10 cellular contexts compared by ENCODE assay signal in genomic region chr11:9569588-9570164, GRCh38. TPM values are rescaled to one million over a fixed set of nuclear protein-coding genes. Genes with fewer than 3 reads are reported as not detected.
DNase-seq lines count a peak whose midpoint lies in the region; ATAC-seq, FAIRE-seq and TF ChIP-seq lines count a peak whose summit lies in the region.
"Had no signal": no experiment of that assay in that cellular context is flagged by ENCODE, and none has a peak within 500 bp of the region (broad histone marks: within the 10 kb centered on the region; RNA-seq: fewer than 3 reads in every experiment).

No MANE protein-coding gene starts in this region.

- no peaks in the 10 kb centered on the region for H3K27me3 Mint-ChIP-seq in H9 (ENCODE audit: low read depth)
- H3K27me3 Mint-ChIP-seq in activated B cell treated with CpG ODN at 0.5 μM for 24 hours, result no peaks in the 10 kb centered on the region

- no peak for TF ChIP-seq CTCF in H9 (conservative IDR thresholded peaks at IDR 0.05)
- no peak for TF ChIP-seq CTCF in activated B cell treated with CpG ODN at 0.5 μM for 24 hours (IDR thresholded peaks at IDR 0.05)
- no peak for TF ChIP-seq CTCF in kidney (IDR thresholded peaks at IDR 0.05; ENCODE audit: borderline replicate concordance, extremely low read depth, insufficient read depth)
- TF ChIP-seq CTCF in smooth muscle cell (IDR thresholded peaks at IDR 0.05; ENCODE audit: borderline replicate concordance, insufficient read depth, poor library complexity, severe bottlenecking), result no peak

- H3F3A ChIP-seq in smooth muscle cell (ENCODE audit: low read depth), result peaks cover 24% of the 10 kb centered on the region

- H3K56ac ChIP-seq in H9 (ENCODE audit: insufficient read length, low read depth, low read length), result no peak overlapping the region

- no peaks in the 10 kb centered on the region for H3K9me3 ChIP-seq in H9 (ENCODE audit: control insufficient read depth, low read depth, low read length)
- no peaks in the 10 kb centered on the region for H3K9me3 ChIP-seq in kidney (ENCODE audit: control insufficient read depth in 1 of 2, low read length in 2 of 2)
- H3K9me3 ChIP-seq in smooth muscle cell (replicated peaks; ENCODE audit: low read depth), result no peaks in the 10 kb centered on the region

- H3K27ac ChIP-seq in H9 (ENCODE audit: insufficient read length, low read depth, low read length) (peak overlapping the region; percentile 87), kidney (ENCODE audit: low read depth in 2 of 2, low read length in 2 of 2) (peak overlapping the region; percentile 83), smooth muscle cell (ENCODE audit: low read depth) (peak overlapping the region; percentile 100)

- H3K27ac Mint-ChIP-seq in H9 (peak overlapping the region; percentile 96 to 97 (median 96)), activated B cell treated with CpG ODN at 0.5 μM for 24 hours (peak overlapping the region; percentile 89)

- H3K18ac ChIP-seq in H9 (ENCODE audit: insufficient read length, low read depth, low read length), result peak overlapping the region; percentile 93

- H2AK5ac ChIP-seq in H9 (ENCODE audit: insufficient read length, low read length), result no peak overlapping the region

- peak overlapping the region; percentile 31 for H2BK120ac ChIP-seq in H9 (ENCODE audit: low read depth, low read length, poor library complexity, severe bottlenecking)

- H2BK20ac ChIP-seq in H9 (ENCODE audit: low read depth, low read length, poor library complexity, severe bottlenecking), result no peak overlapping the region

- H2BK12ac ChIP-seq in H9 (ENCODE audit: insufficient read length, low read depth, low read length), result no peak overlapping the region

- peak overlapping the region; percentile 33; the same call in 1 of the 2 replicates for H3K14ac ChIP-seq in H9 (ENCODE audit: insufficient read depth, low read length)

- H3K36me3 ChIP-seq in kidney (ENCODE audit: control insufficient read depth in 1 of 2, insufficient read depth in 2 of 2, low read length in 2 of 2) (no peaks in the 10 kb centered on the region), smooth muscle cell (ENCODE audit: low read depth) (no peaks in the 10 kb centered on the region)

- H4K91ac ChIP-seq in H9 (ENCODE audit: insufficient read length, low read depth, low read length), result no peak overlapping the region

- H3K9ac ChIP-seq in H9 (ENCODE audit: extremely low read depth, insufficient read length, low read length), result no peak overlapping the region
- H3K9ac ChIP-seq in kidney (ENCODE audit: low read length in 2 of 2), result peak overlapping the region in 1 of 2 donors; percentile 20
- peak overlapping the region; percentile 98 for H3K9ac ChIP-seq in smooth muscle cell (ENCODE audit: low read depth)

- H3T11ph ChIP-seq in H9 (ENCODE audit: low read length), result no peak overlapping the region

- intact Hi-C loops in activated B cell treated with CpG ODN at 0.5 μM for 24 hours (cut with micrococcal nuclease) (loop anchor here (10.0 kb wide), 1 partner anchor 255 kb away; the partner anchor contains the start of gene TMEM41B), kidney (cut with DNase I) (no loop called here)

- peaks cover 8% of the 10 kb centered on the region for H3K23me2 ChIP-seq in H9 (ENCODE audit: insufficient read length, low read depth, low read length, poor library complexity, severe bottlenecking)

- no peaks in the 10 kb centered on the region for H4K20me1 ChIP-seq in H9 (ENCODE audit: control insufficient read depth, insufficient read depth, insufficient read length)
- no peaks in the 10 kb centered on the region for H4K20me1 ChIP-seq in smooth muscle cell (ENCODE audit: low read depth)

- no peak overlapping the region for H3K4me3 Mint-ChIP-seq in H9
- H3K4me3 Mint-ChIP-seq in activated B cell treated with CpG ODN at 0.5 μM for 24 hours, result peak overlapping the region; percentile 68

- H3K9me3 Mint-ChIP-seq in H9 (peaks cover 0 to under 1% of the 10 kb centered on the region in 2 experiments; a peak in 1 of 5 replicates), activated B cell treated with CpG ODN at 0.5 μM for 24 hours (no peaks in the 10 kb centered on the region)

- FAIRE-seq in kidney (lab: Jason Lieb, UNC), result no peak
- FAIRE-seq: HTR-8/SVneo had no signal

- H3K36me3 Mint-ChIP-seq in H9 (ENCODE audit: insufficient read depth in 1 of 3, low read depth in 3 of 3), result peaks cover 2 to 3% (median 3%) of the 10 kb centered on the region in 3 experiments; a peak in 6 of 7 replicates
- peaks cover 2% of the 10 kb centered on the region for H3K36me3 Mint-ChIP-seq in activated B cell treated with CpG ODN at 0.5 μM for 24 hours (ENCODE audit: low read depth)

- no peak for ATAC-seq in activated B cell treated with CpG ODN at 0.5 μM for 24 hours (ENCODE audit: low read depth)

- H3K4ac ChIP-seq in H9 (ENCODE audit: low read depth, low read length), result no peak overlapping the region

- no peak overlapping the region for H4K5ac ChIP-seq in H9 (ENCODE audit: insufficient read length, low read depth, low read length)

- H2BK15ac ChIP-seq in H9 (ENCODE audit: low read depth, low read length), result no peak overlapping the region

- H3K4me1 Mint-ChIP-seq in H9 (peaks cover 50 to 51% of the 10 kb centered on the region in 2 experiments), activated B cell treated with CpG ODN at 0.5 μM for 24 hours (peaks cover 53% of the 10 kb centered on the region)

- H2BK5ac ChIP-seq in H9 (ENCODE audit: insufficient read length, low read length), result no peak overlapping the region

- POLR2A ChIA-PET in activated B cell treated with CpG ODN at 0.5 μM for 24 hours (lab: Charles Lee), result interaction anchor here (0.7 to 1.3 kb wide), 2 partner anchors 31 to 1167 kb away, joined by 3 to 4 read pairs; no protein-coding TSS in a partner anchor

- H3K4me3 ChIP-seq in kidney (ENCODE audit: low read length in 2 of 2) (peak overlapping the region in 1 of 2 donors; percentile 35), smooth muscle cell (peak overlapping the region; percentile 28)

- H2AFZ ChIP-seq in H9 (ENCODE audit: low read length) (no peak overlapping the region), smooth muscle cell (ENCODE audit: low read depth) (no peak overlapping the region)

- CTCF ChIA-PET in activated B cell treated with CpG ODN at 0.5 μM for 24 hours (lab: Charles Lee), result interaction anchor here (1.0 kb wide), 1 partner anchor 34 kb away, joined by 5 read pairs; no protein-coding TSS in a partner anchor

- H3K79me2 ChIP-seq in H9 (ENCODE audit: insufficient read depth, low read length) (peaks cover 3% of the 10 kb centered on the region; the same call in 1 of the 2 replicates), smooth muscle cell (ENCODE audit: low read depth) (peaks cover 4% of the 10 kb centered on the region)

- no peaks in the 10 kb centered on the region for H3K79me1 ChIP-seq in H9 (ENCODE audit: insufficient read depth, low read depth, low read length, poor library complexity, severe bottlenecking)

- no peak for DNase-seq in H9
- DNase-seq in activated B cell treated with CpG ODN at 0.5 μM for 24 hours, result no peak
- no peak for DNase-seq in kidney
- no peak for DNase-seq in smooth muscle cell (lab: John Stamatoyannopoulos, UW; ENCODE audit: unreplicated experiment)
- no peak for DNase-seq in NCI-H510A (lab: John Stamatoyannopoulos, UW)
- no peak for DNase-seq in superior temporal gyrus (ENCODE audit: extremely low spot score)
- DNase-seq in SHP77 treated with DMSO at 0.1 percent for 48 hours (lab: John Stamatoyannopoulos, UW), result no peak
- DNase-seq in NCI-H2171 (lab: John Stamatoyannopoulos, UW), result no peak
- DNase-seq: stimulated activated naive CD4-positive, alpha-beta T cell had no signal

- H3K4me1 ChIP-seq in H9 (ENCODE audit: insufficient read depth, low read length), result peaks cover 8% of the 10 kb centered on the region; the same call in 1 of the 2 replicates
- H3K4me1 ChIP-seq in kidney (ENCODE audit: control insufficient read depth in 1 of 2, insufficient read depth in 1 of 2, low read depth in 1 of 2, low read length in 2 of 2), result peaks cover 9 to 29% of the 10 kb centered on the region in 2 donors
- peaks cover 40% of the 10 kb centered on the region for H3K4me1 ChIP-seq in smooth muscle cell (ENCODE audit: low read depth)

- no peak overlapping the region for H4K8ac ChIP-seq in H9 (replicated peaks; ENCODE audit: insufficient read length, low read depth, low read length)

- H3K23ac ChIP-seq in H9 (ENCODE audit: insufficient read length, low read depth, low read length), result no peak overlapping the region

- H3K4me2 ChIP-seq in H9 (ENCODE audit: insufficient read depth, insufficient read length, low read length) (no peak overlapping the region), smooth muscle cell (peak overlapping the region; percentile 78)

- H3K27me3 ChIP-seq in H9 (ENCODE audit: insufficient read depth, low read length), result no peaks in the 10 kb centered on the region
- no peaks in the 10 kb centered on the region for H3K27me3 ChIP-seq in smooth muscle cell (ENCODE audit: low read depth)

- no CpG with 5 or more reads among the region's 5 CpGs for WGBS in H9 (ENCODE audit: extremely low coverage, insufficient read length, low lambda C conversion rate)
- 87% methylated on average over 5 of the region's 5 CpGs for WGBS in smooth muscle cell (ENCODE audit: low lambda C conversion rate)

RNA-seq across cellular contexts. Expression of gene WEE1, which starts 3.8 kb away (rescaled TPM):
- total RNA-seq in H9 (2021), result 136 and 142 TPM in 2 replicates
- total RNA-seq in activated B cell treated with CpG ODN at 0.5 μM for 24 hours, result 29.4 and 33.7 TPM in 2 replicates
- 33.9 TPM for total RNA-seq in kidney
- polyA plus RNA-seq in kidney (ENCODE audit: insufficient read depth, low read depth, low replicate concordance), result 7.9 TPM
- 46.9 and 53.3 TPM in 2 replicates for total RNA-seq in smooth muscle cell
- polyA plus RNA-seq in smooth muscle cell, result 20.8 and 25.3 TPM in 2 replicates
